In the genomic region with DNA sequence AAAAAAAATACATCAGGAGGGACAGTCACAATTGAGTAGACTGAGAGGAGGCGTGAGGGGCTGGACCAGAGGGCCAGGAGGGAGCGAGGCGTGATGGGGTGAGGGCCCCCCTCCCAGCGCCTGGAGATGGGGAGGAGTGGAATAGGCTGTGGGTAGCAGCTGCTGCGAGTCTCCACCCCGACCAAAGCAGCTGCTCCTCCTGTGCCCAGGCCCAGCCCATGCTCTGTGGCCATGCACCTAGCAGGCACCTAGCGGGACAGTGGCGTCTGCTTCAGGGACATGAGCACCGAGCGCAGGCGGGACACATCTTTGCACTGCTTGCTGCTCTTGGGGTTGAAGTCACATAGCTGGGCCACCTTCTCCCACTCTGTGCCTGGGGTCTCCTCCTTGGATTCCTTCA, we compare ENCODE assay signal across 25 cellular contexts.
"Had no signal": no experiment of that assay in that cellular context is flagged by ENCODE, and none has a peak within 500 bp of the region (broad histone marks: within the 10 kb centered on the region; RNA-seq: fewer than 3 reads in every experiment).

No MANE protein-coding gene starts in this region.

- H3K4me3 Mint-ChIP-seq: activated naive CD4-positive, alpha-beta T cell treated with anti-CD3 and anti-CD28 coated beads, Interleukin-2, amount 50 U/mL, for 24 hours; effector memory CD8-positive, alpha-beta T cell; mesothelial cell of epicardium; T-cell; WTC11 had no signal

- H3K9me3 Mint-ChIP-seq: activated naive CD4-positive, alpha-beta T cell treated with anti-CD3 and anti-CD28 coated beads, Interleukin-2, amount 50 U/mL, for 24 hours; effector memory CD8-positive, alpha-beta T cell; mesothelial cell of epicardium; nephron; T-cell; WTC11 had no signal

- H3K27ac Mint-ChIP-seq: mesothelial cell of epicardium, T-cell, WTC11 had no signal

- H3K4me3 ChIP-seq: dorsolateral prefrontal cortex, left lung, right lobe of liver, skin epidermis, upper lobe of left lung had no signal

- H3K27me3 Mint-ChIP-seq: activated naive CD4-positive, alpha-beta T cell treated with anti-CD3 and anti-CD28 coated beads, Interleukin-2, amount 50 U/mL, for 24 hours; effector memory CD8-positive, alpha-beta T cell; T-cell had no signal

- H3K27me3 ChIP-seq: dorsolateral prefrontal cortex, left lung, right lobe of liver, upper lobe of left lung had no signal

- H3K9me3 ChIP-seq: left lung, right lobe of liver, upper lobe of left lung had no signal

- H3K27ac ChIP-seq: left lung, parathyroid adenoma, right lobe of liver, upper lobe of left lung had no signal

- H2AFZ ChIP-seq: parathyroid adenoma had no signal

- H3K9ac ChIP-seq: parathyroid adenoma had no signal

- DNase-seq: activated CD4-positive, alpha-beta T cell treated with anti-CD3 and anti-CD28 coated beads, Interleukin-2, amount 50 U/mL, for 4 hours; activated CD8-positive, alpha-beta memory T cell treated with anti-CD3 and anti-CD28 coated beads for 24 hours; activated CD8-positive, alpha-beta memory T cell treated with anti-CD3 and anti-CD28 coated beads, Interleukin-2, amount 50 U/mL, for 4 hours; activated gamma-delta T cell; central memory CD4-positive, alpha-beta T cell; dorsolateral prefrontal cortex; effector memory CD8-positive, alpha-beta T cell; glutamatergic neuron; hippocampal formation; kidney glomerular epithelial cell; left lung; nucleus accumbens; right lobe of liver; stimulated activated CD4-positive, alpha-beta T cell treated with anti-CD3 and anti-CD28 coated beads, Interleukin-2, amount 100 ng/mL, for 48 hours; stimulated activated CD8-positive, alpha-beta memory T cell treated with anti-CD3 and anti-CD28 coated beads, Interleukin-4, amount 100 ng/mL, for 48 hours; stimulated activated naive CD4-positive, alpha-beta T cell treated with Interleukin-2 at 50 U/mL for 16 hours; T-cell had no signal

- H3K36me3 Mint-ChIP-seq: WTC11 had no signal

- ATAC-seq: effector memory CD8-positive, alpha-beta T cell; esophagus mucosa; left lung; right lobe of liver; T-cell; WTC11 had no signal
